In the genomic region with DNA sequence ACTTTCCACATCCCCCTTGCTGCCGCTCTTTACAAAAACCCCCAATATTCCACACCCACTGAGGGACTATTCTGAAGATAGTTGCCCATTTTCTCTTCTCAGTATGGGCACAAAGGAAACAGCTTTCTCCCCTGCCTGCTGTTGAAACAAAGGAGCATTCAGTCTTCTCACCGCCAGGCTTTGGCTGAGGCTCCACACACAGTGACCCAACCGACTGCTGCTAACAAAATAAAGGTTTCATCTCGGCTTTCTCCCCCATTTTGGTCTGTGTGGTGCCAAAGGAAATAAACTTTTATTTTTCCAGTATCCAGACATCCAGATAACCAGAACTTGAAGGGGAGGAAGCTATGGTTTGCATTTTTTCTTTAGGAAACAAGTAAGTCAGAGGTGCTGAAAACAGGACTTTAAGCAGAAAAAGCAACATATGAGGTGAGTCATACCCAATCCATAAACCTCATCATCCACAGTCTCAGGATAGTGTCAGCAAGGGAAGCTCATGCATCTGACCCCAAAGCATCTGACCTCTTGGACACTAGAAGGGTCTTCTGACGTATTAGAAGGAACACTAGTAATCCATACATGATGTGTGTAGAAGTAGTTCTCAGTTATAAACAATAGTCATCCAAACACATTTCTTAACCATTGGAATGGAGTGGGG, we compare ENCODE assay signal across 8 cellular contexts. TPM values are rescaled to one million over a fixed set of nuclear protein-coding genes. Genes with fewer than 3 reads are reported as not detected.
DNase-seq lines count a peak whose midpoint lies in the region; ATAC-seq and TF ChIP-seq lines count a peak whose summit lies in the region.

No MANE protein-coding gene starts in this region.

- POLR2A ChIA-PET in HEK293 (lab: Yijun Ruan, JAX): no interaction called here
- POLR2A ChIA-PET in CD8-positive, alpha-beta memory T cell (lab: Charles Lee): no interaction called here

- intact Hi-C loops in right cardiac atrium (cut with DNase I): no loop called here
- intact Hi-C loops in spleen (cut with DNase I; ENCODE audit: low total_unique reads): no loop called here

- H3K4me1 Mint-ChIP-seq in CD8-positive, alpha-beta memory T cell: peaks cover 6 to 9% (median 7%) of the 10 kb centered on the region in 3 donors

- H3K27me3 ChIP-seq in right cardiac atrium (ENCODE audit: control insufficient read depth, insufficient read depth) (no peaks in the 10 kb centered on the region), spleen (replicated peaks in 1 of 7) (peaks cover 0 to 67% (median 0%) of the 10 kb centered on the region in 7 donors)
- no peaks in the 10 kb centered on the region for H3K27me3 ChIP-seq in CD8-positive, alpha-beta memory T cell (ENCODE audit: insufficient read depth, low read length, poor library complexity, severe bottlenecking)

- H3K27ac Mint-ChIP-seq in CD8-positive, alpha-beta memory T cell: no peak overlapping the region

- peak overlapping the region in 1 of 7 donors; percentile 62 for H3K4me3 Mint-ChIP-seq in CD8-positive, alpha-beta memory T cell

- TF ChIP-seq CTCF in HEK293 (tag by site-specific recombination; IDR thresholded peaks at IDR 0.05) (no peak), spleen (IDR thresholded peaks at IDR 0.05 in 8 of 11, conservative IDR thresholded peaks at IDR 0.05 in 3 of 11) (no peak)

- H3K9me3 ChIP-seq in HEK293 (ENCODE audit: control insufficient read depth, insufficient read depth, low read depth, low read length) (no peaks in the 10 kb centered on the region), right cardiac atrium (ENCODE audit: control insufficient read depth, low read length) (no peaks in the 10 kb centered on the region), spleen (no peaks in the 10 kb centered on the region)
- H3K9me3 ChIP-seq in CD8-positive, alpha-beta memory T cell (ENCODE audit: low read length): no peaks in the 10 kb centered on the region

- no peak for TF ChIP-seq POLR2A in spleen (IDR thresholded peaks at IDR 0.05)

- CTCF ChIA-PET in HEK293 (lab: Yijun Ruan, JAX): interaction anchor here (0.6 to 0.8 kb wide), 3 partner anchors 11 to 373 kb away, joined by 3 to 6 read pairs (median 4); no protein-coding TSS in a partner anchor
- CTCF ChIA-PET in CD8-positive, alpha-beta memory T cell (lab: Charles Lee): no interaction called here

- H3K9me3 Mint-ChIP-seq in CD8-positive, alpha-beta memory T cell: no peaks in the 10 kb centered on the region

- H3K36me3 ChIP-seq in HEK293 (ENCODE audit: control insufficient read depth in 2 of 2, insufficient read depth in 1 of 2, low read length in 2 of 2) (no peaks in the 10 kb centered on the region), spleen (no peaks in the 10 kb centered on the region)
- H3K36me3 ChIP-seq in CD8-positive, alpha-beta memory T cell (ENCODE audit: insufficient read depth, low read length): no peaks in the 10 kb centered on the region

- H3K27me3 Mint-ChIP-seq in CD8-positive, alpha-beta memory T cell: peaks cover 30 to 75% of the 10 kb centered on the region in 2 donors

- no peaks in the 10 kb centered on the region; the same call in 1 of the 2 replicates for H3K4me1 ChIP-seq in HEK293 (ENCODE audit: control insufficient read depth, insufficient read depth, low read length)
- H3K4me1 ChIP-seq in right cardiac atrium (ENCODE audit: control insufficient read depth, insufficient read depth, low read length): peaks cover 2% of the 10 kb centered on the region
- H3K4me1 ChIP-seq in spleen: peaks cover 0 to 21% (median 4%) of the 10 kb centered on the region in 6 donors
- peaks cover 9% of the 10 kb centered on the region for H3K4me1 ChIP-seq in CD8-positive, alpha-beta memory T cell (ENCODE audit: insufficient read depth, low read length)

- ATAC-seq in right cardiac atrium (peak; percentile 71 to 78), HG03521 (IDR thresholded peaks at IDR 0.05; ENCODE audit: unreplicated experiment) (no peak)

- no peaks in the 10 kb centered on the region for H3K36me3 Mint-ChIP-seq in CD8-positive, alpha-beta memory T cell

- no peak overlapping the region for H3K4me3 ChIP-seq in HEK293 (ENCODE audit: low read depth, low read length)
- no peak overlapping the region for H3K4me3 ChIP-seq in right cardiac atrium (ENCODE audit: low read length)
- no peak overlapping the region for H3K4me3 ChIP-seq in spleen
- no peak overlapping the region for H3K4me3 ChIP-seq in CD8-positive, alpha-beta memory T cell (ENCODE audit: low read length)

- DNase-seq in brain pericyte (ENCODE audit: low read depth, low spot score) (peak; percentile 55), right cardiac atrium (peak in 2 of 3 donors; percentile 54 to 80), spleen (no peak)
- DNase-seq in stimulated activated CD4-positive, alpha-beta T cell treated with anti-CD3 and anti-CD28 coated beads, Interleukin-4, amount 100 ng/mL, for 1 hour: no peak
- no peak for DNase-seq in CD8-positive, alpha-beta memory T cell
- no peak for DNase-seq in activated T-cell treated with anti-CD3 and anti-CD28 coated beads, Interleukin-2, amount 50 U/mL, for 1 hour

- WGBS in right cardiac atrium: 30% methylated on average over 5 of the region's 5 CpGs
- 44 to 49% (median 44%) methylated on average over 5 of the region's 5 CpGs for WGBS in spleen, 5 donors

- H3K27ac ChIP-seq in HEK293 (ENCODE audit: extremely low read depth, low read depth, low read length): no peak overlapping the region
- H3K27ac ChIP-seq in right cardiac atrium (ENCODE audit: low read length): peak overlapping the region; percentile 49
- H3K27ac ChIP-seq in spleen: peak overlapping the region in 5 of 8 donors; percentile 9 to 43 (median 36)
- no peak overlapping the region for H3K27ac ChIP-seq in CD8-positive, alpha-beta memory T cell (ENCODE audit: low read depth, low read length)

TF ChIP-seq in HEK293, 187 proteins besides CTCF, POLR2A, EP300 and RAD21:
- TF ChIP-seq ZNF2 (tag by site-specific recombination; IDR thresholded peaks at IDR 0.05) (0 out of 2 replicates have a peak, but pooled peaks have one; percentile 26), SCRT2 (tag by site-specific recombination; IDR thresholded peaks at IDR 0.05) (peak; percentile 46; the same call in 1 of the 2 replicates), BCL11B (tag by site-specific recombination; IDR thresholded peaks at IDR 0.05; ENCODE audit: low read depth) (no peak), ZNF341 (tag by site-specific recombination; IDR thresholded peaks at IDR 0.05; ENCODE audit: low read depth) (no peak), PRDM1 (tag by site-specific recombination; IDR thresholded peaks at IDR 0.05) (peak; percentile 58; the same call in 1 of the 2 replicates)
- TF ChIP-seq, protein P1, sequence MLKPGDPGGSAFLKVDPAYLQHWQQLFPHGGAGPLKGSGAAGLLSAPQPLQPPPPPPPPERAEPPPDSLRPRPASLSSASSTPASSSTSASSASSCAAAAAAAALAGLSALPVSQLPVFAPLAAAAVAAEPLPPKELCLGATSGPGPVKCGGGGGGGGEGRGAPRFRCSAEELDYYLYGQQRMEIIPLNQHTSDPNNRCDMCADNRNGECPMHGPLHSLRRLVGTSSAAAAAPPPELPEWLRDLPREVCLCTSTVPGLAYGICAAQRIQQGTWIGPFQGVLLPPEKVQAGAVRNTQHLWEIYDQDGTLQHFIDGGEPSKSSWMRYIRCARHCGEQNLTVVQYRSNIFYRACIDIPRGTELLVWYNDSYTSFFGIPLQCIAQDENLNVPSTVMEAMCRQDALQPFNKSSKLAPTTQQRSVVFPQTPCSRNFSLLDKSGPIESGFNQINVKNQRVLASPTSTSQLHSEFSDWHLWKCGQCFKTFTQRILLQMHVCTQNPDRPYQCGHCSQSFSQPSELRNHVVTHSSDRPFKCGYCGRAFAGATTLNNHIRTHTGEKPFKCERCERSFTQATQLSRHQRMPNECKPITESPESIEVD (tag by site-specific recombination; IDR thresholded peaks at IDR 0.05): 0 out of 2 replicates have a peak, but pooled peaks have one; percentile 5
- TF ChIP-seq, protein P2, sequence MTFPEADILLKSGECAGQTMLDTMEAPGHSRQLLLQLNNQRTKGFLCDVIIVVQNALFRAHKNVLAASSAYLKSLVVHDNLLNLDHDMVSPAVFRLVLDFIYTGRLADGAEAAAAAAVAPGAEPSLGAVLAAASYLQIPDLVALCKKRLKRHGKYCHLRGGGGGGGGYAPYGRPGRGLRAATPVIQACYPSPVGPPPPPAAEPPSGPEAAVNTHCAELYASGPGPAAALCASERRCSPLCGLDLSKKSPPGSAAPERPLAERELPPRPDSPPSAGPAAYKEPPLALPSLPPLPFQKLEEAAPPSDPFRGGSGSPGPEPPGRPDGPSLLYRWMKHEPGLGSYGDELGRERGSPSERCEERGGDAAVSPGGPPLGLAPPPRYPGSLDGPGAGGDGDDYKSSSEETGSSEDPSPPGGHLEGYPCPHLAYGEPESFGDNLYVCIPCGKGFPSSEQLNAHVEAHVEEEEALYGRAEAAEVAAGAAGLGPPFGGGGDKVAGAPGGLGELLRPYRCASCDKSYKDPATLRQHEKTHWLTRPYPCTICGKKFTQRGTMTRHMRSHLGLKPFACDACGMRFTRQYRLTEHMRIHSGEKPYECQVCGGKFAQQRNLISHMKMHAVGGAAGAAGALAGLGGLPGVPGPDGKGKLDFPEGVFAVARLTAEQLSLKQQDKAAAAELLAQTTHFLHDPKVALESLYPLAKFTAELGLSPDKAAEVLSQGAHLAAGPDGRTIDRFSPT (tag by site-specific recombination; IDR thresholded peaks at IDR 0.05): 0 out of 2 replicates have a peak, but pooled peaks have one; percentile 32
- TF ChIP-seq, protein P3, sequence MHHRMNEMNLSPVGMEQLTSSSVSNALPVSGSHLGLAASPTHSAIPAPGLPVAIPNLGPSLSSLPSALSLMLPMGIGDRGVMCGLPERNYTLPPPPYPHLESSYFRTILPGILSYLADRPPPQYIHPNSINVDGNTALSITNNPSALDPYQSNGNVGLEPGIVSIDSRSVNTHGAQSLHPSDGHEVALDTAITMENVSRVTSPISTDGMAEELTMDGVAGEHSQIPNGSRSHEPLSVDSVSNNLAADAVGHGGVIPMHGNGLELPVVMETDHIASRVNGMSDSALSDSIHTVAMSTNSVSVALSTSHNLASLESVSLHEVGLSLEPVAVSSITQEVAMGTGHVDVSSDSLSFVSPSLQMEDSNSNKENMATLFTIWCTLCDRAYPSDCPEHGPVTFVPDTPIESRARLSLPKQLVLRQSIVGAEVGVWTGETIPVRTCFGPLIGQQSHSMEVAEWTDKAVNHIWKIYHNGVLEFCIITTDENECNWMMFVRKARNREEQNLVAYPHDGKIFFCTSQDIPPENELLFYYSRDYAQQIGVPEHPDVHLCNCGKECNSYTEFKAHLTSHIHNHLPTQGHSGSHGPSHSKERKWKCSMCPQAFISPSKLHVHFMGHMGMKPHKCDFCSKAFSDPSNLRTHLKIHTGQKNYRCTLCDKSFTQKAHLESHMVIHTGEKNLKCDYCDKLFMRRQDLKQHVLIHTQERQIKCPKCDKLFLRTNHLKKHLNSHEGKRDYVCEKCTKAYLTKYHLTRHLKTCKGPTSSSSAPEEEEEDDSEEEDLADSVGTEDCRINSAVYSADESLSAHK (tag by site-specific recombination; IDR thresholded peaks at IDR 0.05): peak; percentile 96

RNA-seq across cellular contexts. Expression of a gene that starts 6.4 kb away (rescaled TPM):
- total RNA-seq in right cardiac atrium (10 to 100 TPM in 3 of 4 donors, 1 to 10 TPM in 1; 5.0 to 34.1 (median 19.3) TPM), spleen (10 to 100 TPM in 6 of 7 donors, 1 to 10 TPM in 1; 8.5 to 36.5 (median 21.1) TPM)
- polyA plus RNA-seq in right cardiac atrium (6.6 TPM), spleen (1 to 10 TPM; 3.1 to 4.1 (median 3.6) TPM)
- under 1 TPM; 0.07 to 0.09 TPM for total RNA-seq in CD8-positive, alpha-beta memory T cell
- polyA plus RNA-seq in CD8-positive, alpha-beta memory T cell: 0.31 TPM

Comparison
In these comparisons a context has a peak if more than half of its experiments do, and no peak if none do; other contexts are left out.
1. H3K27ac ChIP-seq: peak in right cardiac atrium (single experiment) and spleen (5 of 8); none in HEK293 (single experiment) and CD8-positive, alpha-beta memory T cell (single experiment).
2. DNase-seq: peak in brain pericyte (single experiment) and right cardiac atrium (2 of 3); none in spleen (single experiment), stimulated activated CD4-positive, alpha-beta T cell treated with anti-CD3 and anti-CD28 coated beads, Interleukin-4, amount 100 ng/mL, for 1 hour (single experiment), CD8-positive, alpha-beta memory T cell (0 of 5) and activated T-cell treated with anti-CD3 and anti-CD28 coated beads, Interleukin-2, amount 50 U/mL, for 1 hour (single experiment).
3. RNA of a gene that starts 6.4 kb away (total RNA-seq): 8.5 to 36.5 TPM in spleen and 5.0 to 34.1 TPM in right cardiac atrium; 0.07 to 0.09 TPM in CD8-positive, alpha-beta memory T cell; every median in the first group is over 4 times any median in the second.